ENCODE assay signal across 20 cellular contexts in the genomic region with DNA sequence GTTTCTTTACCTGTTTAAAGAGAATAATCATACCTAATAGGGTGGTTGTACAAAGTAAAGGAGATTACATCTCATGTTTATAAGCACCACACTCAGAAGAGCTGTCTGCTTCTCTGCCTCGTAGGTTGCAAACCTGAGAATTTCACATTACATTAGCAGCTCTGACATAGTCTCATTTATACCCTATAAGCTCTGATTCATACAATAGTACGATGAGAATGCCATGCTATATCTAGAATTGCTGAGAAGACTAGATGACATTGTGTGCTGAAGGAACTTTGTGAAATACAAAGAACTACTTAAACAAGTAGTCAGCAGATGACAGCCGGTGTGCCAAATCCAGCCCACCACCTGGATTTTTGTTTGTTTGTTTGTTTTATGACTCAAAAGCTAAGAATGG.
DNase-seq lines count a peak whose midpoint lies in the region; ATAC-seq and TF ChIP-seq lines count a peak whose summit lies in the region.
"Had no signal": no experiment of that assay in that cellular context is flagged by ENCODE, and none has a peak within 500 bp of the region (broad histone marks: within the 10 kb centered on the region; RNA-seq: fewer than 3 reads in every experiment).

No MANE protein-coding gene starts in this region.

- no peaks in the 10 kb centered on the region; the same call in 1 of the 2 replicates for H3K9me2 ChIP-seq in PC-9 (ENCODE audit: insufficient read depth)

- no peaks in the 10 kb centered on the region for H3K4me1 Mint-ChIP-seq in endodermal cell
- no peaks in the 10 kb centered on the region for H3K4me1 Mint-ChIP-seq in CD4-positive, alpha-beta T cell (ENCODE audit: low read depth)

- no peak overlapping the region for H3K4me3 Mint-ChIP-seq in endodermal cell
- H3K4me3 Mint-ChIP-seq in CD4-positive, alpha-beta T cell = no peak overlapping the region

- H3K79me2 ChIP-seq in PC-9 (ENCODE audit: low read depth) = no peaks in the 10 kb centered on the region
- H3K79me2 ChIP-seq in smooth muscle cell (ENCODE audit: low read depth) = no peaks in the 10 kb centered on the region

- TF ChIP-seq CTCF in PC-9 (conservative IDR thresholded peaks at IDR 0.05) (no peak), endodermal cell (conservative IDR thresholded peaks at IDR 0.05) (no peak), smooth muscle cell (IDR thresholded peaks at IDR 0.05; ENCODE audit: borderline replicate concordance, insufficient read depth, poor library complexity, severe bottlenecking) (no peak)
- no peak for TF ChIP-seq CTCF in CD4-positive, alpha-beta T cell (IDR thresholded peaks at IDR 0.05)

- no peak for ATAC-seq in CD4-positive, alpha-beta T cell (ENCODE audit: poor library complexity)
- ATAC-seq in GM19467 (IDR thresholded peaks at IDR 0.05; ENCODE audit: unreplicated experiment) (no peak), GM19023 (IDR thresholded peaks at IDR 0.05; ENCODE audit: unreplicated experiment) (no peak)

- H2AFZ ChIP-seq in PC-9 = no peak overlapping the region
- H2AFZ ChIP-seq in smooth muscle cell (ENCODE audit: low read depth) = no peak overlapping the region

- H3K36me3 ChIP-seq in PC-9 (ENCODE audit: low read depth) (0 out of 2 replicates have a peak, but pooled peaks cover 11% of the 10 kb centered on the region), endodermal cell (ENCODE audit: control insufficient read depth, insufficient read depth, low read length) (no peaks in the 10 kb centered on the region), smooth muscle cell (ENCODE audit: low read depth) (no peaks in the 10 kb centered on the region)

- DNase-seq in HT1080 (ENCODE audit: low read depth) = peak; percentile 51
- DNase-seq in PC-9 = peak in 1 of 2 experiments; percentile 55
- DNase-seq in endodermal cell = no peak
- no peak for DNase-seq in smooth muscle cell (lab: John Stamatoyannopoulos, UW; ENCODE audit: unreplicated experiment)
- DNase-seq in CD4-positive, alpha-beta T cell = no peak
- DNase-seq: ACHN; DND-41; GDM1; NCI-H1048; NCI-H1436; NCI-H2029; NCI-H2171 treated with DMSO at 0.1 percent for 48 hours; NCI-H446; NCI-H69; NK-92 treated with Interleukin-12 subunit alpha and Interleukin-12 subunit beta, amount 100 ng/mL, for 24 hours; SHP77 had no signal

- POLR2A ChIA-PET in PC-9 (lab: Charles Lee; ENCODE audit: unreplicated experiment) = no interaction called here
- POLR2A ChIA-PET in CD4-positive, alpha-beta T cell (lab: Charles Lee) = no interaction called here

- H4K20me1 ChIP-seq in PC-9 (ENCODE audit: insufficient read depth) = no peaks in the 10 kb centered on the region
- H4K20me1 ChIP-seq in smooth muscle cell (ENCODE audit: low read depth) = no peaks in the 10 kb centered on the region

- no peak overlapping the region for H3K27ac Mint-ChIP-seq in endodermal cell
- H3K27ac Mint-ChIP-seq in CD4-positive, alpha-beta T cell = no peak overlapping the region

- no peak overlapping the region for H3K9ac ChIP-seq in endodermal cell (ENCODE audit: extremely low read depth, low read length, poor library complexity, severe bottlenecking)
- no peak overlapping the region for H3K9ac ChIP-seq in smooth muscle cell (ENCODE audit: low read depth)

- H3K27me3 ChIP-seq in PC-9 (ENCODE audit: insufficient read depth, low read depth) (no peaks in the 10 kb centered on the region), endodermal cell (ENCODE audit: control insufficient read depth, insufficient read depth, low read length, poor library complexity, severe bottlenecking) (no peaks in the 10 kb centered on the region), smooth muscle cell (ENCODE audit: low read depth) (no peaks in the 10 kb centered on the region)
- H3K27me3 ChIP-seq in CD4-positive, alpha-beta T cell (ENCODE audit: control insufficient read depth, insufficient read depth, low read length) = no peaks in the 10 kb centered on the region

- no TSS peak for BruUV-seq in PC-9 (replicated peaks; lab: Mats Ljungman, UMichigan)

- H3F3A ChIP-seq in PC-9 (ENCODE audit: insufficient read depth, low read depth) = peaks cover 36% of the 10 kb centered on the region
- H3F3A ChIP-seq in smooth muscle cell (ENCODE audit: low read depth) = no peaks in the 10 kb centered on the region

- H3K9me3 Mint-ChIP-seq in endodermal cell = no peaks in the 10 kb centered on the region
- no peaks in the 10 kb centered on the region for H3K9me3 Mint-ChIP-seq in CD4-positive, alpha-beta T cell

- peaks cover 8% of the 10 kb centered on the region for H3K9me3 ChIP-seq in PC-9 (ENCODE audit: insufficient read depth, low read depth)
- no peaks in the 10 kb centered on the region for H3K9me3 ChIP-seq in endodermal cell (ENCODE audit: control insufficient read depth, low read length)
- H3K9me3 ChIP-seq in smooth muscle cell (replicated peaks; ENCODE audit: low read depth) = no peaks in the 10 kb centered on the region
- H3K9me3 ChIP-seq in CD4-positive, alpha-beta T cell (ENCODE audit: control insufficient read depth, low read length) = no peaks in the 10 kb centered on the region

- intact Hi-C loops in PC-9 (cut with micrococcal nuclease; ENCODE audit: unreplicated experiment) = no loop called here
- intact Hi-C loops in CD4-positive, alpha-beta T cell (cut with DNase I, micrococcal nuclease) = no loop called here

- peak overlapping the region; percentile 48 for H3K4me2 ChIP-seq in PC-9
- H3K4me2 ChIP-seq in smooth muscle cell = no peak overlapping the region

- no peaks in the 10 kb centered on the region for H3K36me3 Mint-ChIP-seq in endodermal cell (ENCODE audit: low read depth)
- H3K36me3 Mint-ChIP-seq in CD4-positive, alpha-beta T cell (ENCODE audit: low read depth) = peaks cover under 1% of the 10 kb centered on the region

- H3K27me3 Mint-ChIP-seq in endodermal cell (ENCODE audit: insufficient read depth) = no peaks in the 10 kb centered on the region
- H3K27me3 Mint-ChIP-seq in CD4-positive, alpha-beta T cell = no peaks in the 10 kb centered on the region

- H3K27ac ChIP-seq in PC-9 (peak overlapping the region; percentile 52), endodermal cell (ENCODE audit: low read depth, low read length) (no peak overlapping the region), smooth muscle cell (ENCODE audit: low read depth) (peak overlapping the region; percentile 59)
- no peak overlapping the region for H3K27ac ChIP-seq in CD4-positive, alpha-beta T cell (ENCODE audit: low read depth, low read length)
- H3K27ac ChIP-seq: C4-2B, SK-N-MC had no signal

- H3K4me1 ChIP-seq in PC-9 (replicated peaks; ENCODE audit: insufficient read depth) = peaks cover 48% of the 10 kb centered on the region
- no peaks in the 10 kb centered on the region for H3K4me1 ChIP-seq in endodermal cell (ENCODE audit: control insufficient read depth, insufficient read depth, low read length)
- H3K4me1 ChIP-seq in smooth muscle cell (ENCODE audit: low read depth) = no peaks in the 10 kb centered on the region

- CTCF ChIA-PET in PC-9 (lab: Charles Lee) = no interaction called here
- CTCF ChIA-PET in CD4-positive, alpha-beta T cell (lab: Charles Lee) = no interaction called here

- WGBS in endodermal cell (ENCODE audit: insufficient coverage in 1 of 2, insufficient read length in 1 of 2), 2 experiments = 92% methylated on average over 3 of the region's 3 CpGs; no CpG with 5 or more reads in 1 of the 2 experiments
- 82% methylated on average over 3 of the region's 3 CpGs for WGBS in smooth muscle cell (ENCODE audit: low lambda C conversion rate)

- H3K4me3 ChIP-seq in PC-9 (no peak overlapping the region), endodermal cell (ENCODE audit: low read length) (peak overlapping the region; percentile 30), smooth muscle cell (no peak overlapping the region)
- H3K4me3 ChIP-seq: SK-N-MC had no signal

Comparison
In these comparisons a context has a peak if more than half of its experiments do, and no peak if none do; other contexts are left out.
1. H3K27ac ChIP-seq: peak in PC-9 (single experiment) and smooth muscle cell (single experiment); none in endodermal cell (single experiment) and CD4-positive, alpha-beta T cell (single experiment).